In the genomic region with DNA sequence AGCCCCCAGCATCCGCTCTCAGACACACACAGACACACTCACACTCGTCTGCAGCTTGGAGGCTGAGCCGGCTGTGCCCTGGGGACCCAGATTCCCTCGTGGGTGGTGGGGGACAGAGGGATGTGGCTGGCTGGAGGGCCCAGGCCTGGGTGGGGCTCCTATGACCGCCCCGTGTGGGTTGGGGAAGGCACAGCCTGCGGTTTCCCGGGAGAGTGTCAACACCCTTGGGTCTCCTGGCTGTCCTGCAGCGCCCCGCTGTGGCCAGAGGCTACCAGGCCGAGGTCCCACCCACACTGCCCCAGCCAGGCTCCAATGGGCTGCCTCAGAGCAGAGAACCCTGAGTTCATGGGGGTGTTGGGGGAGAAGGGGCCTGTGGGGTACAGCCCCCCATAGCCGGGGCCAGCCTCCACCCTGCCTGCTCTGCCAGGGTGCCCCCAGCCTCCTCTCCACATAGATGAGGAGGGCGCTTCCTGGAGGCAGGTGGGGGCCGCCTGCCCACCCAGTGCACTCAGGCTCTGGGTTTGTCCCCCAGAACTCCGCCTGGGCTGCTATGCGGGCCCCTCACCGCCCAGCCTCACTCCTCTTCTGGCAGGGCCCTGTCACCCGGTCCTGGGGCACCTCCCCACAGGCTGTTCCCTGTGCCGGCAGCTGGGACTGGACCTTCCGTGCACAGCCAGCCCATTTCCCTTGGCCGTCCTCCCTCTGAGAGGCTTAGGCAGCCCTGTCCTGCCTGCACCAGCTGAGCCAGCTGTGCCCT, we compare ENCODE assay signal across 1 cellular context.
TF ChIP-seq lines count a peak whose summit lies in the region.

A gene with protein sequence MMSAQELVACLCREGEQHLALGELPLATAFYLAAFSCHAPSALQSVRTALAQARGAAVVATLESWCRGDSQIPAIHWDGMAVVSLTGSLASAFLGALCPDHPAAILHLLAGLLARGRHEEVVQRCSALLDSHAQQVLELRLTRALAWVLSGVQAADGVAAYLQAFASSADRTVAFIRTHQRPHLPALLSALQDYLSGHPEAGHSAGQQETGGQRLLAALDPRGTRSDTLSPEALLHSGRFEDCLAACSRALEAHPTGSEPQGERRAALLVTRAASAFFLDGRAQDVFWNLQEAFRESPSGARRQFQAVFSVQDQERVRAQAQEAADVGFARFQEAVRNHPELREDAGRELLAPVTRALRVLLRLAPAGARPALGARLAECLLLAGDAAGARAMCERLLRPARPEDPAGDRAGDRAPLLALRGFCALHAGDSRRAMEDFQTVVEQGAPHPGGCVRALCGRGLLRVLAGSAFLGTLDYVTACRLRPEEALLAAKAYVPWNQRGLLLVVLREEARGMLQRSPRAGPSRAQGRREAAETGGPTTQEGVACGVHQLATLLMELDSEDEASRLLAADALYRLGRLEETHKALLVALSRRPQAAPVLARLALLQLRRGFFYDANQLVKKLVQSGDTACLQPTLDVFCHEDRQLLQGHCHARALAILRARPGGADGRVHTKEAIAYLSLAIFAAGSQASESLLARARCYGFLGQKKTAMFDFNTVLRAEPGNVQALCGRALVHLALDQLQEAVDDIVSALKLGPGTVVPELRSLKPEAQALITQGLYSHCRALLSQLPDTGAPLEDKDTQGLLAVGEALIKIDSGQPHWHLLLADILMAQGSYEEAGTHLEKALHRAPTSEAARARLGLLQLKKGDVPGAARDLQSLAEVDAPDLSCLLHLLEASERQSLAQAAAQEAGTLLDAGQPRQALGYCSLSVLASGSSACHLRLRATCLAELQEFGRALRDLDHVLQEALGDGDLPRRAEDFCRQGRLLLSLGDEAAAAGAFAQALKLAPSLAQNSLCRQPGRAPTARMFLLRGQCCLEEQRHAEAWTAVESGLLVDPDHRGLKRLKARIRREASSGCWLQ (minus strand): TSS at position 159 of the 757 bp plus-strand sequence. CDS start 866 bp downstream, outside the sequence.

TF ChIP-seq in HEK293, 187 proteins besides CTCF, POLR2A, EP300 and RAD21 (continued from another document):
- TF ChIP-seq, protein P1, sequence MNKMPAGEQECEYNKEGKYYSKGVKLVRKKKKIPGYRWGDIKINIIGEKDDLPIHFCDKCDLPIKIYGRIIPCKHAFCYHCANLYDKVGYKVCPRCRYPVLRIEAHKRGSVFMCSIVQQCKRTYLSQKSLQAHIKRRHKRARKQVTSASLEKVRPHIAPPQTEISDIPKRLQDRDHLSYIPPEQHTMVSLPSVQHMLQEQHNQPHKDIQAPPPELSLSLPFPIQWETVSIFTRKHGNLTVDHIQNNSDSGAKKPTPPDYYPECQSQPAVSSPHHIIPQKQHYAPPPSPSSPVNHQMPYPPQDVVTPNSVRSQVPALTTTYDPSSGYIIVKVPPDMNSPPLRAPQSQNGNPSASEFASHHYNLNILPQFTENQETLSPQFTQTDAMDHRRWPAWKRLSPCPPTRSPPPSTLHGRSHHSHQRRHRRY (tag by site-specific recombination; IDR thresholded peaks at IDR 0.05) = no peak
- TF ChIP-seq, protein P2, sequence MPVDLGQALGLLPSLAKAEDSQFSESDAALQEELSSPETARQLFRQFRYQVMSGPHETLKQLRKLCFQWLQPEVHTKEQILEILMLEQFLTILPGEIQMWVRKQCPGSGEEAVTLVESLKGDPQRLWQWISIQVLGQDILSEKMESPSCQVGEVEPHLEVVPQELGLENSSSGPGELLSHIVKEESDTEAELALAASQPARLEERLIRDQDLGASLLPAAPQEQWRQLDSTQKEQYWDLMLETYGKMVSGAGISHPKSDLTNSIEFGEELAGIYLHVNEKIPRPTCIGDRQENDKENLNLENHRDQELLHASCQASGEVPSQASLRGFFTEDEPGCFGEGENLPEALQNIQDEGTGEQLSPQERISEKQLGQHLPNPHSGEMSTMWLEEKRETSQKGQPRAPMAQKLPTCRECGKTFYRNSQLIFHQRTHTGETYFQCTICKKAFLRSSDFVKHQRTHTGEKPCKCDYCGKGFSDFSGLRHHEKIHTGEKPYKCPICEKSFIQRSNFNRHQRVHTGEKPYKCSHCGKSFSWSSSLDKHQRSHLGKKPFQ (tag by site-specific recombination; IDR thresholded peaks at IDR 0.05) = no peak
- TF ChIP-seq GFI1B (tag by site-specific recombination; IDR thresholded peaks at IDR 0.05) = no peak
- TF ChIP-seq ZNF654 (tag by site-specific recombination; IDR thresholded peaks at IDR 0.05; ENCODE audit: low read depth) = peak; percentile 58
- TF ChIP-seq ZNF350 (tag by site-specific recombination; IDR thresholded peaks at IDR 0.05) = no peak
- TF ChIP-seq ZNF248 (tag by site-specific recombination; IDR thresholded peaks at IDR 0.05) = no peak
- TF ChIP-seq, protein P3, sequence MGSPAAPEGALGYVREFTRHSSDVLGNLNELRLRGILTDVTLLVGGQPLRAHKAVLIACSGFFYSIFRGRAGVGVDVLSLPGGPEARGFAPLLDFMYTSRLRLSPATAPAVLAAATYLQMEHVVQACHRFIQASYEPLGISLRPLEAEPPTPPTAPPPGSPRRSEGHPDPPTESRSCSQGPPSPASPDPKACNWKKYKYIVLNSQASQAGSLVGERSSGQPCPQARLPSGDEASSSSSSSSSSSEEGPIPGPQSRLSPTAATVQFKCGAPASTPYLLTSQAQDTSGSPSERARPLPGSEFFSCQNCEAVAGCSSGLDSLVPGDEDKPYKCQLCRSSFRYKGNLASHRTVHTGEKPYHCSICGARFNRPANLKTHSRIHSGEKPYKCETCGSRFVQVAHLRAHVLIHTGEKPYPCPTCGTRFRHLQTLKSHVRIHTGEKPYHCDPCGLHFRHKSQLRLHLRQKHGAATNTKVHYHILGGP (tag by site-specific recombination; IDR thresholded peaks at IDR 0.05) = no peak
- TF ChIP-seq ZFP41 (tag by site-specific recombination; IDR thresholded peaks at IDR 0.05; ENCODE audit: borderline replicate concordance) = no peak
- TF ChIP-seq, protein P4, sequence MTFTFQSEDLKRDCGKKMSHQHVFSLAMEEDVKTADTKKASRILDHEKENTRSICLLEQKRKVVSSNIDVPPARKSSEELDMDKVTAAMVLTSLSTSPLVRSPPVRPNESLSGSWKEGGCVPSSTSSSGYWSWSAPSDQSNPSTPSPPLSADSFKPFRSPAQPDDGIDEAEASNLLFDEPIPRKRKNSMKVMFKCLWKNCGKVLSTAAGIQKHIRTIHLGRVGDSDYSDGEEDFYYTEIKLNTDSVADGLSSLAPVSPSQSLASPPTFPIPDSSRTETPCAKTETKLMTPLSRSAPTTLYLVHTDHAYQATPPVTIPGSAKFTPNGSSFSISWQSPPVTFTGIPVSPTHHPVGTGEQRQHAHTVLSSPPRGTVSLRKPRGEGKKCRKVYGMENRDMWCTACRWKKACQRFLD (tag by site-specific recombination; IDR thresholded peaks at IDR 0.05) = no peak
- TF ChIP-seq ZNF10 (tag by site-specific recombination; IDR thresholded peaks at IDR 0.05) = no peak
- no peak for TF ChIP-seq ZNF571 (tag by site-specific recombination; IDR thresholded peaks at IDR 0.05)
- TF ChIP-seq ZNF76 (tag by site-specific recombination; IDR thresholded peaks at IDR 0.05; ENCODE audit: borderline replicate concordance, low read depth) = no peak
- no peak for TF ChIP-seq RBAK (tag by site-specific recombination; IDR thresholded peaks at IDR 0.05)
- TF ChIP-seq ZNF776 (tag by site-specific recombination; IDR thresholded peaks at IDR 0.05; ENCODE audit: borderline replicate concordance) = no peak
- TF ChIP-seq YY1 (tag by site-specific recombination; IDR thresholded peaks at IDR 0.05) = no peak
- no peak for TF ChIP-seq ZNF366 (tag by site-specific recombination; conservative IDR thresholded peaks at IDR 0.05)
- peak; percentile 79 for TF ChIP-seq ZFHX2 (tag by site-specific recombination; conservative IDR thresholded peaks at IDR 0.05)
- TF ChIP-seq HOXA7 (CRISPR knock-in tag; IDR thresholded peaks at IDR 0.05; ENCODE audit: borderline replicate concordance) = no peak
- peak; percentile 58 for TF ChIP-seq GLIS1 (tag by site-specific recombination; IDR thresholded peaks at IDR 0.05)
- TF ChIP-seq ZNF510 (tag by site-specific recombination; IDR thresholded peaks at IDR 0.05; ENCODE audit: insufficient replicate concordance) = no peak
- peak; percentile 53; the same call in 1 of the 2 replicates for TF ChIP-seq ZNF423 (tag by site-specific recombination; IDR thresholded peaks at IDR 0.05)
- no peak for TF ChIP-seq SALL2 (tag by site-specific recombination; IDR thresholded peaks at IDR 0.05; ENCODE audit: borderline replicate concordance)
- no peak for TF ChIP-seq ZNF175 (tag by site-specific recombination; IDR thresholded peaks at IDR 0.05)
- no peak for TF ChIP-seq ZNF837 (tag by site-specific recombination; IDR thresholded peaks at IDR 0.05)
- TF ChIP-seq WT1 (tag by site-specific recombination; IDR thresholded peaks at IDR 0.05) = no peak
- no peak for TF ChIP-seq ZNF707 (tag by site-specific recombination; IDR thresholded peaks at IDR 0.05)
- TF ChIP-seq ZNF530 (tag by site-specific recombination; IDR thresholded peaks at IDR 0.05; ENCODE audit: low read depth) = no peak
- TF ChIP-seq ZNF548 (tag by site-specific recombination; IDR thresholded peaks at IDR 0.05) = no peak
